27 cellular contexts compared by ENCODE assay signal in genomic region chrX:132208422-132208821, GRCh38.
"Had no signal": no experiment of that assay in that cellular context is flagged by ENCODE, and none has a peak within 500 bp of the region (broad histone marks: within the 10 kb centered on the region; RNA-seq: fewer than 3 reads in every experiment).

No MANE protein-coding gene starts in this region.

- H3K27me3 ChIP-seq: body of pancreas, SJSA1 had no signal

- H3K27ac ChIP-seq: body of pancreas, RWPE1, SJSA1 had no signal

- ATAC-seq: activated T-cell treated with anti-CD3 and anti-CD28 coated beads, Interleukin-2, amount 50 U/mL, for 72 hours; body of pancreas; Panc1; SK-N-SH treated with all-trans-retinoic acid at 6 μM for 48 hours; T-helper 17 cell had no signal

- H3K4me3 ChIP-seq: body of pancreas, SJSA1 had no signal

- DNase-seq: activated CD4-positive, alpha-beta memory T cell treated with anti-CD3 and anti-CD28 coated beads, Interleukin-2, amount 10 ng/mL, durations not matched to agents 7 days and 5 days; activated CD4-positive, alpha-beta T cell treated with anti-CD3 and anti-CD28 coated beads, Interleukin-2, amount 50 U/mL, for 1 hour; activated CD4-positive, CD25-positive, alpha-beta regulatory T cell; activated CD8-positive, alpha-beta memory T cell treated with anti-CD3 and anti-CD28 coated beads, Interleukin-2, amount 50 U/mL, for 4 hours; activated gamma-delta T cell treated with Interleukin-2 at 50 U/mL for 16 hours; activated naive CD4-positive, alpha-beta T cell treated with anti-CD3 and anti-CD28 coated beads, Interleukin-2, amount 50 U/mL, for 16 hours; activated T-cell treated with anti-CD3 and anti-CD28 coated beads, Interleukin-2, amount 50 U/mL, for 72 hours; aorta; body of pancreas; central memory CD4-positive, alpha-beta T cell; NCI-H1105 treated with DMSO at 0.1 percent for 48 hours; NCI-H1436 treated with DMSO at 0.1 percent for 48 hours; NCI-H187; NCI-H2081; NCI-H510A treated with DMSO at 0.1 percent for 48 hours; NCI-H69; NK-92 treated with Interleukin-12 subunit alpha and Interleukin-12 subunit beta, amount 100 ng/mL, for 24 hours; OCI-M1; SHP77; T-helper 17 cell; T-helper 9 cell had no signal

- H3K4me1 ChIP-seq: SJSA1 had no signal

- H3K9me3 Mint-ChIP-seq: activated CD4-positive, alpha-beta memory T cell treated with anti-CD3 and anti-CD28 coated beads, Interleukin-2, amount 10 ng/mL, durations not matched to agents 7 days and 5 days; activated T-cell treated with anti-CD3 and anti-CD28 coated beads, Interleukin-2, amount 50 U/mL, for 72 hours; activated T-helper 2 cell treated with anti-CD3 and anti-CD28 coated beads, Interferon-gamma antibody, Interleukin-2, Interleukin-4, amounts not matched to agents 10 μg/mL and 5 μg/mL and 100 μg/mL, durations not matched to agents 14 hours and 24 hours and 36 hours had no signal

- FAIRE-seq: bronchial epithelial cell had no signal

- H3K9me3 ChIP-seq: body of pancreas, SJSA1 had no signal

- H3K27ac Mint-ChIP-seq: activated CD4-positive, alpha-beta memory T cell treated with anti-CD3 and anti-CD28 coated beads, Interleukin-2, amount 10 ng/mL, durations not matched to agents 7 days and 5 days; activated T-cell treated with anti-CD3 and anti-CD28 coated beads, Interleukin-2, amount 50 U/mL, for 72 hours; activated T-helper 2 cell treated with anti-CD3 and anti-CD28 coated beads, Interferon-gamma antibody, Interleukin-2, Interleukin-4, amounts not matched to agents 10 μg/mL and 5 μg/mL and 100 μg/mL, durations not matched to agents 14 hours and 24 hours and 36 hours; T-helper 17 cell had no signal
